ENCODE assay signal across 16 cellular contexts in the genomic region with DNA sequence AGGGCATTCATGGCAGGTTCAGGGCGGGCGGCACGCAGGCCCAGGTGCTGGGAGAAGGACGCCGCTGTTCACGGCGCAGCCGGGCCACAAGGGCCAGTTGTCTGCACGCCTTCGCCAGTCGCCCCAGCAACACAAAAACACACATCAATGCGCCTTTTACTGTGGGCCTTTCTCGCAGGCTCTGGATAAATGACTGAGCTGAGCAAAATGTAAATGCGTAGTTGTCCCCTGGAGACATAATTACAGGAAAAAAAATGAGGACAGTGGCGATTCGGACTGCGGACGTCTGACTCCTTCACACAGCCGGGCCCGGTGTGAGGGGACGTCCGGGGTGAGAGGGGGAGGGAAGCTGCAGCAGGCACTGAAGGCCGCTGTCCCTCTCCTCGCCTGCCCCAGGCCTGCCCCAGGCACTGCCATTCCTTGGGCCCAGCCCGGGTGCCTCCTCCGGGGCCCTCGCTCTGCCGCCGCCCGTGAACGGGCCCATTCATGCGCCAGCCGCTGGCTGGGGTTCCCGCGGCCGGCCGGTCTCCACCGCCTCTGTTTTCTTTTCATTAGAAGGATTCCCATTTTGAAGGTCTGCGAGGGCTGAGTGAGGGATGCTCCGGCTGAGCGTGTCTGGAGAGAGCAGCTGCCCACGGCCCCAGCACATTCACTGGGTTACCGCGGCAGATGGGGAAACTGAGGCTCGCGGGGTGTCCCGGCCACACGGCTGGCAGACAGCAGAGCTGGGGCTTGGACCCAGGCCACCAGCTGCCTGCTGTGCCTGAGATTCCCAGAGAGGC. TPM values are rescaled to one million over a fixed set of nuclear protein-coding genes. Genes with fewer than 3 reads are reported as not detected.
DNase-seq lines count a peak whose midpoint lies in the region; ATAC-seq and TF ChIP-seq lines count a peak whose summit lies in the region.
"Had no signal": no experiment of that assay in that cellular context is flagged by ENCODE, and none has a peak within 500 bp of the region (broad histone marks: within the 10 kb centered on the region; RNA-seq: fewer than 3 reads in every experiment).

No MANE protein-coding gene starts in this region.

- ATAC-seq in left ventricle myocardium superior, result peak; percentile 19
- no peak for ATAC-seq in psoas muscle
- ATAC-seq in activated CD8-positive, alpha-beta T cell treated with anti-CD3 and anti-CD28 coated beads, Interleukin-2, amount 10 ng/mL, durations not matched to agents 7 days and 5 days, result no peak
- no peak for ATAC-seq in HG03565 (IDR thresholded peaks at IDR 0.05; ENCODE audit: unreplicated experiment)
- ATAC-seq: PC-3 had no signal

- no peak overlapping the region for H3K4me3 Mint-ChIP-seq in activated CD8-positive, alpha-beta T cell treated with anti-CD3 and anti-CD28 coated beads, Interleukin-2, amount 10 ng/mL, durations not matched to agents 7 days and 5 days
- H3K4me3 Mint-ChIP-seq: brain; stimulated activated naive CD8-positive, alpha-beta T cell treated with anti-CD3 and anti-CD28 coated beads, Interleukin-15, Interleukin-2, amounts not matched to agents 100 ng/mL and 50 ng/mL, for 24 hours had no signal

- H3K4me3 ChIP-seq in psoas muscle, result no peak overlapping the region

- H3K27ac ChIP-seq in psoas muscle, result no peak overlapping the region
- H3K27ac ChIP-seq: VCaP had no signal

- H3K36me3 Mint-ChIP-seq in activated CD8-positive, alpha-beta T cell treated with anti-CD3 and anti-CD28 coated beads, Interleukin-2, amount 10 ng/mL, durations not matched to agents 7 days and 5 days (ENCODE audit: low read depth), result no peaks in the 10 kb centered on the region
- H3K36me3 Mint-ChIP-seq: brain had no signal

- WGBS in psoas muscle, 3 donors, result 71 to 77% (median 72%) methylated on average over 48 of the region's 48 CpGs

- H3K4me1 ChIP-seq in psoas muscle, result no peaks in the 10 kb centered on the region

- no peaks in the 10 kb centered on the region for H3K36me3 ChIP-seq in psoas muscle (ENCODE audit: insufficient read depth in 1 of 2, low read depth in 1 of 2)

- POLR2A ChIA-PET in activated CD8-positive, alpha-beta T cell treated with anti-CD3 and anti-CD28 coated beads, Interleukin-2, amount 10 ng/mL, durations not matched to agents 7 days and 5 days (lab: Charles Lee), result no interaction called here

- no peaks in the 10 kb centered on the region for H3K9me3 Mint-ChIP-seq in activated CD8-positive, alpha-beta T cell treated with anti-CD3 and anti-CD28 coated beads, Interleukin-2, amount 10 ng/mL, durations not matched to agents 7 days and 5 days (ENCODE audit: insufficient read depth)
- H3K9me3 Mint-ChIP-seq: brain; stimulated activated naive CD8-positive, alpha-beta T cell treated with anti-CD3 and anti-CD28 coated beads, Interleukin-15, Interleukin-2, amounts not matched to agents 100 ng/mL and 50 ng/mL, for 24 hours had no signal

- DNase-seq in COLO829 (ENCODE audit: low spot score) (peak; percentile 36), amygdala (lab: John Stamatoyannopoulos, UW) (peak in 32 of 56 donors; percentile 19 to 77 (median 52)), left ventricle myocardium superior (peak; percentile 28), psoas muscle (peak; percentile 9 to 46), amniotic stem cell (lab: John Stamatoyannopoulos, UW) (no peak), NK-92 (lab: John Stamatoyannopoulos, UW; ENCODE audit: unreplicated experiment) (no peak)
- no peak for DNase-seq in activated CD8-positive, alpha-beta T cell treated with anti-CD3 and anti-CD28 coated beads, Interleukin-2, amount 10 ng/mL, durations not matched to agents 7 days and 5 days
- DNase-seq: activated effector memory CD4-positive, alpha-beta T cell treated with anti-CD3 and anti-CD28 coated beads, Interleukin-2, amount 50 U/mL, for 16 hours; effector CD8-positive, alpha-beta T cell; EL; NCI-H1092 treated with DMSO at 0.1 percent for 48 hours; PC-3 had no signal

- no peaks in the 10 kb centered on the region for H3K9me3 ChIP-seq in psoas muscle

- CTCF ChIA-PET in activated CD8-positive, alpha-beta T cell treated with anti-CD3 and anti-CD28 coated beads, Interleukin-2, amount 10 ng/mL, durations not matched to agents 7 days and 5 days (lab: Charles Lee), result no interaction called here

- no peak overlapping the region for H3K27ac Mint-ChIP-seq in activated CD8-positive, alpha-beta T cell treated with anti-CD3 and anti-CD28 coated beads, Interleukin-2, amount 10 ng/mL, durations not matched to agents 7 days and 5 days
- H3K27ac Mint-ChIP-seq: stimulated activated naive CD8-positive, alpha-beta T cell treated with anti-CD3 and anti-CD28 coated beads, Interleukin-15, Interleukin-2, amounts not matched to agents 100 ng/mL and 50 ng/mL, for 24 hours had no signal

- intact Hi-C loops in left ventricle myocardium superior (cut with micrococcal nuclease) (no loop called here), psoas muscle (cut with DNase I) (loop anchor here in 1 of 2 donors (5.0 kb wide), 1 partner anchor 34 kb away; no protein-coding TSS in a partner anchor)

- no peaks in the 10 kb centered on the region for H3K27me3 Mint-ChIP-seq in activated CD8-positive, alpha-beta T cell treated with anti-CD3 and anti-CD28 coated beads, Interleukin-2, amount 10 ng/mL, durations not matched to agents 7 days and 5 days (ENCODE audit: low read depth)
- H3K27me3 Mint-ChIP-seq: stimulated activated naive CD8-positive, alpha-beta T cell treated with anti-CD3 and anti-CD28 coated beads, Interleukin-15, Interleukin-2, amounts not matched to agents 100 ng/mL and 50 ng/mL, for 24 hours had no signal

- no peak for TF ChIP-seq CTCF in psoas muscle (IDR thresholded peaks at IDR 0.05)

- H3K4me1 Mint-ChIP-seq in activated CD8-positive, alpha-beta T cell treated with anti-CD3 and anti-CD28 coated beads, Interleukin-2, amount 10 ng/mL, durations not matched to agents 7 days and 5 days (ENCODE audit: low read depth), result no peaks in the 10 kb centered on the region

- H3K27me3 ChIP-seq in psoas muscle (ENCODE audit: insufficient read depth in 3 of 3, low read length in 2 of 3), result no peaks in the 10 kb centered on the region

RNA-seq across cellular contexts. Expression of a gene that starts 6.5 kb away (rescaled TPM):
- total RNA-seq in left ventricle myocardium superior (1.0 TPM), psoas muscle (1 to 10 TPM in 1 of 4 donors, under 1 TPM in 3; 0.25 to 1.7 (median 0.47) TPM)
- polyA plus RNA-seq in psoas muscle, result under 1 TPM; 0.08 to 0.30 (median 0.23) TPM
- total RNA-seq in activated CD8-positive, alpha-beta T cell treated with anti-CD3 and anti-CD28 coated beads, Interleukin-2, amount 10 ng/mL, durations not matched to agents 7 days and 5 days, result under 1 TPM; 0.66 to 0.83 TPM

Comparison
In these comparisons a context has a peak if more than half of its experiments do, and no peak if none do; other contexts are left out.
1. DNase-seq: peak in COLO829 (single experiment), amygdala (32 of 56), left ventricle myocardium superior (single experiment) and psoas muscle (2 of 2); none in amniotic stem cell (single experiment), activated CD8-positive, alpha-beta T cell treated with anti-CD3 and anti-CD28 coated beads, Interleukin-2, amount 10 ng/mL, durations not matched to agents 7 days and 5 days (single experiment) and NK-92 (single experiment).